28 cellular contexts compared by ENCODE assay signal in genomic region chr6:6863957-6864639, GRCh38.
"Had no signal": no experiment of that assay in that cellular context is flagged by ENCODE, and none has a peak within 500 bp of the region (broad histone marks: within the 10 kb centered on the region; RNA-seq: fewer than 3 reads in every experiment).

No MANE protein-coding gene starts in this region.

- H3K4me1 ChIP-seq: gastrocnemius medialis, psoas muscle, sigmoid colon, testis, tibial artery, upper lobe of right lung, uterus had no signal

- H3K4me3 ChIP-seq: gastrocnemius medialis, left lung, ovary, psoas muscle, sigmoid colon, spleen, testis, tibial artery, upper lobe of right lung, uterus had no signal

- H3K9me3 Mint-ChIP-seq: naive thymus-derived CD8-positive, alpha-beta T cell; stimulated activated memory B cell treated with anti-CD40 and anti-IgM and Interleukin-4, amounts not matched to agents 10 μg/mL and 1 μg/mL and 100 μg/mL, for 72 hours had no signal

- FAIRE-seq: colon, kidney had no signal

- H3K36me3 ChIP-seq: gastrocnemius medialis, left lung, ovary, sigmoid colon, spleen, tibial artery, upper lobe of right lung, uterus had no signal

- H3K36me3 Mint-ChIP-seq: mesothelial cell of epicardium; naive thymus-derived CD8-positive, alpha-beta T cell; stimulated activated memory B cell treated with anti-CD40 and anti-IgM and Interleukin-4, amounts not matched to agents 10 μg/mL and 1 μg/mL and 100 μg/mL, for 72 hours had no signal

- ATAC-seq: gastrocnemius medialis; left lung; naive thymus-derived CD8-positive, alpha-beta T cell; psoas muscle; right cardiac atrium; stimulated activated memory B cell treated with anti-CD40 and anti-IgM and Interleukin-4, amounts not matched to agents 10 μg/mL and 1 μg/mL and 100 μg/mL, for 72 hours; stimulated activated naive CD8-positive, alpha-beta T cell treated with anti-CD3 and anti-CD28 coated beads, Interleukin-15, Interleukin-2, amounts not matched to agents 100 U/mL and 50 U/mL, for 24 hours; upper lobe of right lung had no signal

- H3K9me3 ChIP-seq: gastrocnemius medialis, left lung, ovary, psoas muscle, sigmoid colon, spleen, testis, tibial artery, upper lobe of right lung, uterus had no signal

- H3K27me3 ChIP-seq: gastrocnemius medialis, left lung, ovary, sigmoid colon, spleen, testis, upper lobe of right lung, uterus had no signal

- H3K27ac Mint-ChIP-seq: mesothelial cell of epicardium; naive thymus-derived CD8-positive, alpha-beta T cell; nephron progenitor cell; stimulated activated memory B cell treated with anti-CD40 and anti-IgM and Interleukin-4, amounts not matched to agents 10 μg/mL and 1 μg/mL and 100 μg/mL, for 72 hours had no signal

- H3K27ac ChIP-seq: gastrocnemius medialis, left lung, ovary, psoas muscle, sigmoid colon, spleen, testis, tibial artery, upper lobe of right lung, uterus had no signal

- H3K4me1 Mint-ChIP-seq: stimulated activated memory B cell treated with anti-CD40 and anti-IgM and Interleukin-4, amounts not matched to agents 10 μg/mL and 1 μg/mL and 100 μg/mL, for 72 hours had no signal

- DNase-seq: dermis blood vessel endothelial cell; effector memory CD4-positive, alpha-beta T cell; erythroblast; foreskin fibroblast; gastrocnemius medialis; head of caudate nucleus; kidney; left lung; mesenchymal stem cell; naive thymus-derived CD8-positive, alpha-beta T cell; nephron progenitor cell; occipital lobe; ovary; posterior cingulate gyrus; psoas muscle; right cardiac atrium; sigmoid colon; spleen; stimulated activated CD4-positive, alpha-beta T cell treated with anti-CD3 and anti-CD28 coated beads, Interleukin-4, amount 100 ng/mL, for 4 hours; stimulated activated naive CD8-positive, alpha-beta T cell treated with anti-CD3 and anti-CD28 coated beads, Interleukin-15, Interleukin-2, amounts not matched to agents 100 U/mL and 50 U/mL, for 24 hours; substantia nigra; testis; tibial artery; upper lobe of right lung; uterus had no signal

- H3K4me3 Mint-ChIP-seq: mesothelial cell of epicardium; naive thymus-derived CD8-positive, alpha-beta T cell; nephron progenitor cell; stimulated activated memory B cell treated with anti-CD40 and anti-IgM and Interleukin-4, amounts not matched to agents 10 μg/mL and 1 μg/mL and 100 μg/mL, for 72 hours had no signal
